Comparison of ENCODE assay signal across 11 cellular contexts in genomic region chr5:39194466-39195136, GRCh38. TPM values are rescaled to one million over a fixed set of nuclear protein-coding genes. Genes with fewer than 3 reads are reported as not detected.
DNase-seq lines count a peak whose midpoint lies in the region; ATAC-seq and TF ChIP-seq lines count a peak whose summit lies in the region.
"Had no signal": no experiment of that assay in that cellular context is flagged by ENCODE, and none has a peak within 500 bp of the region (broad histone marks: within the 10 kb centered on the region; RNA-seq: fewer than 3 reads in every experiment).

No MANE protein-coding gene starts in this region.

- no peaks in the 10 kb centered on the region for H3K27me3 ChIP-seq in naive thymus-derived CD4-positive, alpha-beta T cell (ENCODE audit: control insufficient read depth in 2 of 2, insufficient read depth in 2 of 2, low read length in 2 of 2)
- H3K27me3 ChIP-seq in colonic mucosa (no peaks in the 10 kb centered on the region), gastroesophageal sphincter (no peaks in the 10 kb centered on the region)

- TF ChIP-seq CTCF in colonic mucosa (IDR thresholded peaks at IDR 0.05): no peak
- TF ChIP-seq CTCF in gastroesophageal sphincter (IDR thresholded peaks at IDR 0.05): no peak

- intact Hi-C loops in naive thymus-derived CD4-positive, alpha-beta T cell (cut with micrococcal nuclease): loop anchor here (1.0 to 5.0 kb wide), 3 partner anchors 7 to 1483 kb away; partner anchors contain the start of genes PTGER4 (in 1 of the 2) and RICTOR (in 1 of the 2)
- intact Hi-C loops in colonic mucosa (cut with DNase I): no loop called here

- TF ChIP-seq EP300 in gastroesophageal sphincter (IDR thresholded peaks at IDR 0.05): no peak

- peak overlapping the region; percentile 46 for H3K4me3 ChIP-seq in naive thymus-derived CD4-positive, alpha-beta T cell (ENCODE audit: low read length)
- H3K4me3 ChIP-seq in colonic mucosa (no peak overlapping the region), gastroesophageal sphincter (no peak overlapping the region)

- H3K27ac Mint-ChIP-seq in naive thymus-derived CD4-positive, alpha-beta T cell: peak overlapping the region; percentile 85 to 98 (median 94)

- CTCF ChIA-PET in naive thymus-derived CD4-positive, alpha-beta T cell (lab: Charles Lee): interaction anchor here (0.6 to 13.0 kb wide), 7 partner anchors 7 to 25 kb away, joined by 3 to 168 read pairs (median 9); partner anchors contain the start of gene FYB1

- H3K36me3 Mint-ChIP-seq in naive thymus-derived CD4-positive, alpha-beta T cell: peaks cover 15 to 48% (median 41%) of the 10 kb centered on the region in 5 donors

- peak overlapping the region in 1 of 2 donors; percentile 4 for H3K9ac ChIP-seq in colonic mucosa (ENCODE audit: low read depth in 2 of 2, low read length in 2 of 2)

- peaks cover 0 to 7% (median 0%) of the 10 kb centered on the region in 3 experiments for H3K36me3 ChIP-seq in naive thymus-derived CD4-positive, alpha-beta T cell (ENCODE audit: control insufficient read depth in 2 of 3, insufficient read depth in 3 of 3, low read length in 3 of 3)
- H3K36me3 ChIP-seq in colonic mucosa (no peaks in the 10 kb centered on the region), gastroesophageal sphincter (no peaks in the 10 kb centered on the region)

- ATAC-seq in naive thymus-derived CD4-positive, alpha-beta T cell: no peak
- no peak for ATAC-seq in gastroesophageal sphincter

- peaks cover 67 to 69% of the 10 kb centered on the region in 2 donors for H3K4me1 ChIP-seq in naive thymus-derived CD4-positive, alpha-beta T cell (ENCODE audit: control insufficient read depth in 2 of 2, insufficient read depth in 2 of 2, low read length in 2 of 2)
- H3K4me1 ChIP-seq in colonic mucosa (no peaks in the 10 kb centered on the region), gastroesophageal sphincter (no peaks in the 10 kb centered on the region)

- peak; percentile 59 for DNase-seq in CMK (ENCODE audit: low read depth)
- peak; percentile 79 for DNase-seq in M059J (ENCODE audit: low read depth)
- peak; percentile 93 for DNase-seq in amniotic epithelial cell (ENCODE audit: low read depth)
- DNase-seq in naive thymus-derived CD4-positive, alpha-beta T cell: peak in 1 of 9 donors; percentile 17
- no peak for DNase-seq in DMS53 (lab: John Stamatoyannopoulos, UW)
- DNase-seq in colonic mucosa: no peak
- DNase-seq in NCI-H510A treated with DMSO at 0.1 percent for 48 hours (lab: John Stamatoyannopoulos, UW): no peak
- DNase-seq: activated effector memory CD4-positive, alpha-beta T cell treated with anti-CD3 and anti-CD28 coated beads, Interleukin-2, amount 50 U/mL, for 16 hours; stimulated activated CD4-positive, alpha-beta T cell treated with anti-CD3 and anti-CD28 coated beads, Interleukin-4, amount 100 ng/mL, for 4 hours had no signal

- 66 to 71% methylated on average over 11 of the region's 11 CpGs for WGBS in gastroesophageal sphincter (ENCODE audit: low coverage in 1 of 2), 2 donors

- H3K9me3 Mint-ChIP-seq in naive thymus-derived CD4-positive, alpha-beta T cell: no peaks in the 10 kb centered on the region

- peak overlapping the region; percentile 83 for H3K27ac ChIP-seq in naive thymus-derived CD4-positive, alpha-beta T cell (ENCODE audit: low read depth, low read length)
- no peak overlapping the region for H3K27ac ChIP-seq in colonic mucosa
- H3K27ac ChIP-seq in gastroesophageal sphincter: no peak overlapping the region

- peaks cover 52 to 78% (median 70%) of the 10 kb centered on the region in 7 donors for H3K4me1 Mint-ChIP-seq in naive thymus-derived CD4-positive, alpha-beta T cell

- no peaks in the 10 kb centered on the region for H3K9me3 ChIP-seq in naive thymus-derived CD4-positive, alpha-beta T cell (ENCODE audit: control insufficient read depth in 2 of 3, low read length in 3 of 3)
- H3K9me3 ChIP-seq in colonic mucosa (no peaks in the 10 kb centered on the region), gastroesophageal sphincter (no peaks in the 10 kb centered on the region)

- no peak for TF ChIP-seq POLR2A in gastroesophageal sphincter (IDR thresholded peaks at IDR 0.05)

- POLR2A ChIA-PET in naive thymus-derived CD4-positive, alpha-beta T cell (lab: Charles Lee): interaction anchor here (0.6 to 22.3 kb wide), 12 partner anchors 4 to 90 kb away, joined by 3 to 679 read pairs (median 22); no protein-coding TSS in a partner anchor

- H3K27me3 Mint-ChIP-seq in naive thymus-derived CD4-positive, alpha-beta T cell: no peaks in the 10 kb centered on the region

- peak overlapping the region; percentile 75 to 98 (median 88) for H3K4me3 Mint-ChIP-seq in naive thymus-derived CD4-positive, alpha-beta T cell

RNA-seq across cellular contexts. Expression of gene FYB1, which starts 24.8 kb away (rescaled TPM):
- total RNA-seq in M059J (2014; rRNA removed; shearing (Covaris generic)): 0.05 TPM in 1 of 2 replicates, not detected in the other
- 100 to 1,000 TPM; 310 to 701 (median 497) TPM for total RNA-seq in naive thymus-derived CD4-positive, alpha-beta T cell
- polyA plus RNA-seq in naive thymus-derived CD4-positive, alpha-beta T cell: 100 to 1,000 TPM; 342 to 488 TPM
- total RNA-seq in colonic mucosa (1 to 10 TPM; 6.1 to 8.6 TPM), gastroesophageal sphincter (1 to 10 TPM; 2.5 to 9.3 (median 5.9) TPM)
- total RNA-seq: kidney epithelial cell had no signal

Comparison
In these comparisons a context has a peak if more than half of its experiments do, and no peak if none do; other contexts are left out.
1. DNase-seq: peak in CMK (single experiment), M059J (single experiment) and amniotic epithelial cell (single experiment); none in DMS53 (single experiment), colonic mucosa (single experiment) and NCI-H510A treated with DMSO at 0.1 percent for 48 hours (single experiment).
2. RNA of gene FYB1, which starts 24.8 kb away (total RNA-seq): 310 to 701 TPM in naive thymus-derived CD4-positive, alpha-beta T cell; 6.1 to 8.6 TPM in colonic mucosa, 2.5 to 9.3 TPM in gastroesophageal sphincter and 0.05 TPM in M059J; every median in the first group is over 10 times any median in the second.